In genomic region chr16:20674684-20675487, GRCh38 we compare ENCODE assay signal across 8 cellular contexts. TPM values are rescaled to one million over a fixed set of nuclear protein-coding genes. Genes with fewer than 3 reads are reported as not detected.
A peak's percentile ranks its signal among the peaks of the same experiment; 100 is the strongest.
DNase-seq lines count a peak whose midpoint lies in the region; ATAC-seq, FAIRE-seq and TF ChIP-seq lines count a peak whose summit lies in the region.

No MANE protein-coding gene starts in this region.

- H3K27ac ChIP-seq in BLaER1 treated with 17β-estradiol and CSF1 and Interleukin-3, amounts not matched to agents 10 nM and 100 nM = peak overlapping the region in 9 of 11 experiments; percentile 46 to 79 (median 67); a peak in 18 of 22 replicates
- H3K27ac ChIP-seq in H1 (ENCODE audit: low read depth, low read length) (peak overlapping the region; percentile 69; the same call in 1 of the 2 replicates), muscle layer of duodenum (ENCODE audit: low read length) (no peak overlapping the region)

- H2BK20ac ChIP-seq in H1 (ENCODE audit: low read length) = peak overlapping the region; percentile 82; the same call in 1 of the 2 replicates

- peaks cover 6 to 40% (median 37%) of the 10 kb centered on the region in 10 experiments; a peak in 17 of 20 replicates for H3K4me1 ChIP-seq in BLaER1 treated with 17β-estradiol and CSF1 and Interleukin-3, amounts not matched to agents 10 nM and 100 nM
- H3K4me1 ChIP-seq in H1 (replicated peaks in 1 of 4; ENCODE audit: control insufficient read depth in 3 of 4, insufficient read depth in 4 of 4, low read length in 3 of 4) = peaks cover 18 to 25% (median 22%) of the 10 kb centered on the region in 4 experiments
- H3K4me1 ChIP-seq in muscle layer of duodenum (ENCODE audit: control insufficient read depth in 1 of 2, insufficient read depth in 2 of 2, low read length in 2 of 2) = peaks cover 6 to 16% of the 10 kb centered on the region in 2 donors

- H3K23ac ChIP-seq in H1 (ENCODE audit: insufficient read length) = no peak overlapping the region

- H3K4me3 ChIP-seq in BLaER1 treated with 17β-estradiol and CSF1 and Interleukin-3, amounts not matched to agents 10 nM and 100 nM = peak overlapping the region in 4 of 10 experiments; percentile 2 to 50 (median 15); a peak in 4 of 20 replicates
- H3K4me3 ChIP-seq in LNCaP clone FGC (ENCODE audit: low read depth, low read length) = peak overlapping the region; percentile 47
- peak overlapping the region; percentile 2 to 54 (median 36); a peak in 6 of 8 replicates for H3K4me3 ChIP-seq in H1 (ENCODE audit: extremely low read depth in 1 of 4, insufficient read depth in 2 of 4, low read depth in 3 of 4, low read length in 4 of 4)
- H3K4me3 ChIP-seq in muscle layer of duodenum (ENCODE audit: low read depth in 1 of 2, low read length in 2 of 2) = peak overlapping the region; percentile 58 to 66

- TF ChIP-seq CTCF in LNCaP clone FGC (IDR thresholded peaks at IDR 0.05; ENCODE audit: control insufficient read depth, extremely low read depth, insufficient read depth) (no peak), H1 (IDR thresholded peaks at IDR 0.05; ENCODE audit: control extremely low read depth in 1 of 3, insufficient read depth in 1 of 3, low read depth in 1 of 3, low read length in 3 of 3) (no peak), GM20000 (IDR thresholded peaks at IDR 0.05; ENCODE audit: extremely low read depth, missing control alignments) (no peak)

- H2BK12ac ChIP-seq in H1 (ENCODE audit: low read depth, low read length) = peak overlapping the region; percentile 86

- H4K5ac ChIP-seq in H1 (ENCODE audit: insufficient read length, low read depth, low read length) = peak overlapping the region; percentile 66

- POLR2A ChIA-PET in H1 (lab: Charles Lee; ENCODE audit: partially characterized antibody) = interaction anchor here (1.9 kb wide), 2 partner anchors 12 to 24 kb away, joined by 5 to 10 read pairs; no protein-coding TSS in a partner anchor

- H3K23me2 ChIP-seq in H1 (ENCODE audit: low read depth, low read length) = peaks cover 7% of the 10 kb centered on the region

- H2AK5ac ChIP-seq in H1 (ENCODE audit: low read depth, low read length) = peak overlapping the region; percentile 49; the same call in 1 of the 2 replicates

- no peaks in the 10 kb centered on the region for H3K36me3 ChIP-seq in BLaER1 treated with 17β-estradiol and CSF1 and Interleukin-3, amounts not matched to agents 10 nM and 100 nM
- H3K36me3 ChIP-seq in H1 (ENCODE audit: control insufficient read depth in 2 of 4, insufficient read depth in 4 of 4, low read length in 3 of 4) (no peaks in the 10 kb centered on the region), muscle layer of duodenum (ENCODE audit: control insufficient read depth in 1 of 2, insufficient read depth in 2 of 2, low read length in 2 of 2) (no peaks in the 10 kb centered on the region)

- no peaks in the 10 kb centered on the region for H3K27me3 ChIP-seq in BLaER1 treated with 17β-estradiol and CSF1 and Interleukin-3, amounts not matched to agents 10 nM and 100 nM
- H3K27me3 ChIP-seq in H1 (replicated peaks in 1 of 4; ENCODE audit: control insufficient read depth in 3 of 4, extremely low read depth in 1 of 4, insufficient read depth in 3 of 4, low read length in 3 of 4) = peaks cover 0 to 4% (median 2%) of the 10 kb centered on the region in 4 experiments; a peak in 3 of 7 replicates
- H3K27me3 ChIP-seq in muscle layer of duodenum (ENCODE audit: low read depth, low read length) = no peaks in the 10 kb centered on the region

- peak overlapping the region; percentile 19 to 74 (median 51); a peak in 18 of 22 replicates for H3K4me2 ChIP-seq in BLaER1 treated with 17β-estradiol and CSF1 and Interleukin-3, amounts not matched to agents 10 nM and 100 nM
- peak overlapping the region; percentile 71 to 97 for H3K4me2 ChIP-seq in H1 (ENCODE audit: insufficient read depth in 1 of 2, low read depth in 2 of 2, low read length in 2 of 2)

- H3K14ac ChIP-seq in H1 (ENCODE audit: insufficient read length) = peak overlapping the region; percentile 46

- H2BK120ac ChIP-seq in H1 (replicated peaks; ENCODE audit: low read depth, low read length) = peak overlapping the region; percentile 94

- H4K20me1 ChIP-seq in BLaER1 treated with 17β-estradiol and CSF1 and Interleukin-3, amounts not matched to agents 10 nM and 100 nM = no peaks in the 10 kb centered on the region
- no peaks in the 10 kb centered on the region for H4K20me1 ChIP-seq in H1 (replicated peaks in 1 of 2; ENCODE audit: control insufficient read depth in 1 of 2, insufficient read depth in 2 of 2, low read length in 2 of 2)

- H3K79me1 ChIP-seq in H1 (ENCODE audit: low read depth, low read length) = no peaks in the 10 kb centered on the region

- peak overlapping the region; percentile 89; the same call in 1 of the 2 replicates for H2AFZ ChIP-seq in H1 (ENCODE audit: low read length)

- H3K9me3 ChIP-seq in BLaER1 treated with 17β-estradiol and CSF1 and Interleukin-3, amounts not matched to agents 10 nM and 100 nM (replicated peaks in 1 of 11) = no peaks in the 10 kb centered on the region
- H3K9me3 ChIP-seq in H1 (ENCODE audit: insufficient read depth in 2 of 2, low read depth in 1 of 2, low read length in 1 of 2) (no peaks in the 10 kb centered on the region), muscle layer of duodenum (ENCODE audit: control insufficient read depth in 1 of 2, low read length in 2 of 2) (no peaks in the 10 kb centered on the region)

- H3K79me2 ChIP-seq in H1 (ENCODE audit: control insufficient read depth in 1 of 2, insufficient read depth in 2 of 2, low read length in 2 of 2) = no peaks in the 10 kb centered on the region

- peak overlapping the region; percentile 33 for H3K18ac ChIP-seq in H1 (ENCODE audit: extremely low read depth, low read length)

- DNase-seq in LNCaP clone FGC (ENCODE audit: low read depth) = no peak
- peak in 1 of 2 experiments; percentile 51 for DNase-seq in H1 (ENCODE audit: low read depth in 1 of 2, low spot score in 2 of 2)
- no peak for DNase-seq in NOMO-1 (lab: John Stamatoyannopoulos, UW; ENCODE audit: unreplicated experiment in 2 of 2)
- DNase-seq in GM20000 (ENCODE audit: low spot score) = no peak
- no peak for DNase-seq in NCI-H2081 treated with DMSO at 0.1 percent for 48 hours (lab: John Stamatoyannopoulos, UW)

- H4K91ac ChIP-seq in H1 (replicated peaks; ENCODE audit: insufficient read length, low read length) = peak overlapping the region; percentile 44

- TF ChIP-seq EP300 in H1 (IDR thresholded peaks at IDR 0.05; ENCODE audit: borderline replicate concordance in 1 of 2, low read depth in 2 of 2, low read length in 2 of 2) = no peak

- peak overlapping the region; percentile 95; the same call in 1 of the 2 replicates for H2BK15ac ChIP-seq in H1 (ENCODE audit: low read length)

- CTCF ChIA-PET in H1 (lab: Charles Lee; ENCODE audit: partially characterized antibody) = interaction anchor here (1.4 to 2.3 kb wide), 2 partner anchors 10 to 11 kb away, joined by 3 to 5 read pairs; no protein-coding TSS in a partner anchor

- H3K4ac ChIP-seq in H1 (replicated peaks; ENCODE audit: insufficient read length, low read depth, low read length) = peak overlapping the region; percentile 65

- peak overlapping the region; percentile 13; the same call in 1 of the 2 replicates for H2BK5ac ChIP-seq in H1 (ENCODE audit: low read depth, low read length)

- peak overlapping the region in 7 of 11 experiments; percentile 11 to 62 (median 43); a peak in 11 of 22 replicates for H3K9ac ChIP-seq in BLaER1 treated with 17β-estradiol and CSF1 and Interleukin-3, amounts not matched to agents 10 nM and 100 nM
- H3K9ac ChIP-seq in H1 (replicated peaks in 1 of 4; ENCODE audit: extremely low read depth in 1 of 4, low read depth in 3 of 4, low read length in 3 of 4) = peak overlapping the region in 2 of 4 experiments; percentile 38 to 54; a peak in 3 of 7 replicates

- ATAC-seq in HG03039 (IDR thresholded peaks at IDR 0.05; ENCODE audit: unreplicated experiment) = no peak

- 52% methylated on average over 19 of the region's 19 CpGs; no CpG with 5 or more reads in 1 of the 2 experiments for WGBS in H1 (ENCODE audit: extremely low coverage in 1 of 2, insufficient coverage in 1 of 2, insufficient read length in 1 of 2, insufficient replicate concordance in 2 of 2, low coverage in 1 of 2, low lambda C conversion rate in 2 of 2, missing lambda C conversion rate in 1 of 2), 2 experiments

- H4K8ac ChIP-seq in H1 (ENCODE audit: extremely low read depth, insufficient read depth, low read length) = no peak overlapping the region; the same call in 1 of the 2 replicates

- no peak overlapping the region for H3K56ac ChIP-seq in H1 (replicated peaks; ENCODE audit: insufficient read length, low read depth, low read length)

- no peak for FAIRE-seq in H1 (lab: Jason Lieb, UNC)

- TF ChIP-seq RAD21 in H1 (IDR thresholded peaks at IDR 0.05 in 1 of 2, conservative IDR thresholded peaks at IDR 0.05 in 1 of 2; ENCODE audit: low read depth in 2 of 2, low read length in 2 of 2) = no peak

- TF ChIP-seq POLR2A in H1 (IDR thresholded peaks at IDR 0.05; ENCODE audit: control extremely low read depth in 1 of 2, low read depth in 2 of 2, low read length in 2 of 2) = no peak

TF ChIP-seq in H1, 55 proteins besides CTCF, POLR2A, EP300 and RAD21 (continues in another document):
- TF ChIP-seq MAFK (IDR thresholded peaks at IDR 0.05; ENCODE audit: low read depth, low read length) (no peak), ATF2 (IDR thresholded peaks at IDR 0.05; ENCODE audit: low read length) (no peak), CTBP2 (IDR thresholded peaks at IDR 0.05; ENCODE audit: borderline replicate concordance, insufficient read depth, insufficient read length, low read length) (no peak), TAF1 (IDR thresholded peaks at IDR 0.05; ENCODE audit: low read depth, low read length) (0 out of 2 replicates have a peak, but pooled peaks have one; percentile 3)

RNA-seq across cellular contexts. Expression of gene ACSM1, which starts 22.6 kb away (rescaled TPM):
- total RNA-seq in H1 (2021; fragmentation: NEBNext Ultra II Directional; extraction: Animal tissue kit (Norgen Biotek cat#: 25700)) = not detected in 2 replicates
- 0.30 and 0.41 TPM in 2 replicates for polyA plus RNA-seq in H1 (2011; rRNA removed)
- polyA plus RNA-seq in H1 (2011; cell fraction: cytosol; rRNA removed) = 0.27 TPM
- 0.30 TPM for polyA plus RNA-seq in H1 (2011; cell fraction: nucleus; rRNA removed)
- 0.21 to 0.45 TPM (median 0.32 TPM) in 4 replicates for polyA plus RNA-seq in H1 (2012, experiment 1 of 2)
- polyA plus RNA-seq in H1 (2012, experiment 2 of 2) = 0.12 TPM
- not detected for polyA plus RNA-seq in H1 (2013, experiment 1 of 2)
- polyA plus RNA-seq in H1 (2013, experiment 2 of 2) = 0.02 TPM
- polyA minus RNA-seq in H1 (2011; rRNA and poly(A)+ RNA removed) = 0.28 and 0.34 TPM in 2 replicates
- polyA minus RNA-seq in H1 (2011; cell fraction: cytosol; rRNA and poly(A)+ RNA removed) = 0.59 TPM
- 0.80 TPM for polyA minus RNA-seq in H1 (2011; cell fraction: nucleus; rRNA and poly(A)+ RNA removed)
